8 cellular contexts compared by ENCODE assay signal in the genomic region with DNA sequence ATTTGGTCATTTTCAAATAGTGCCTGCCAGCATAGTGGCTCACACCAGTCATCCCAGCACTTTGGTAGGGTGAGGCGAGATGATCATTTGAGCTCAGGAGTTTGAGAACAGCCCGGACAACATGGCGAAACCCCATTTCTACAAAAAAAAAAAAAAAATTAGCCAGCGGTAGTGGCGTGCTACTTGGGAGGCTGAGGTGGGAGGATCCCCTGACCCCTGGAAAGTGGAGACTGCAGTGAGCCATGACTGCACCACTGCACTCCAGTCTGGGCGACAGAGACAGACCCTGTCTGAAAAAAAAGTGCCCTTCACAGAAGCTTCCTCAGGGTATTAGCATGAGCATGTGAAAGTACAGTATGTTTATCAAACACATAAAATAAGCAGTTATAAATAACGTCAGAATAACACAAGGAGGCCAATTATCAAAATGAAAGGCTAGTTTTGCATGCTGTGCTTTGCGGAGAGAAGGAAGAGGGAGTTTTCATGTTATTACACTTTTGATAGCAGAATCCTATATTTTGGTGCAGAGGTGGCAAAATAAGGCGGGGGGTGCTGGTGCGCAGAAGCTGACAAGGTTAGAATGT. TPM values are rescaled to one million over a fixed set of nuclear protein-coding genes. Genes with fewer than 3 reads are reported as not detected.
DNase-seq lines count a peak whose midpoint lies in the region; ATAC-seq and TF ChIP-seq lines count a peak whose summit lies in the region.

No MANE protein-coding gene starts in this region.

- ATAC-seq in left lobe of liver: no peak
- no peak for ATAC-seq in HG03159 (IDR thresholded peaks at IDR 0.05; ENCODE audit: unreplicated experiment)
- ATAC-seq in HG03175 (IDR thresholded peaks at IDR 0.05; ENCODE audit: unreplicated experiment): no peak

- peak overlapping the region; percentile 41 for H3K4me3 ChIP-seq in AG09309 (ENCODE audit: control insufficient read depth, low read depth, low read length)
- peak overlapping the region; percentile 86 for H3K4me3 ChIP-seq in KMS-11 (IDR thresholded peaks at IDR 0.05; ENCODE audit: insufficient read depth, low read depth, low read length)
- H3K4me3 ChIP-seq in breast epithelium: peak overlapping the region; percentile 69 to 85 (median 79)
- H3K4me3 ChIP-seq in mononuclear cell (ENCODE audit: low read length): peak overlapping the region; percentile 100

- peak overlapping the region; percentile 49; the same call in 1 of the 2 replicates for H3K9ac ChIP-seq in KMS-11

- H3K27ac ChIP-seq in KMS-11 (peak overlapping the region; percentile 71), breast epithelium (peak overlapping the region; percentile 87 to 88)

- H3K36me3 ChIP-seq in KMS-11 (ENCODE audit: insufficient read depth) (no peaks in the 10 kb centered on the region), breast epithelium (no peaks in the 10 kb centered on the region)

- H3K4me2 ChIP-seq in KMS-11: peak overlapping the region; percentile 69

- TF ChIP-seq CTCF in AG09309 (IDR thresholded peaks at IDR 0.05; ENCODE audit: control insufficient read depth, insufficient read depth, low read depth, low read length, missing control alignments) (no peak), KMS-11 (conservative IDR thresholded peaks at IDR 0.05; ENCODE audit: low read depth, low read length) (no peak), breast epithelium (IDR thresholded peaks at IDR 0.05) (no peak)

- no peaks in the 10 kb centered on the region for H4K20me1 ChIP-seq in KMS-11 (ENCODE audit: insufficient read depth)

- H2AFZ ChIP-seq in KMS-11 (ENCODE audit: low read depth): peak overlapping the region; percentile 95

- H3K27me3 ChIP-seq in KMS-11 (ENCODE audit: insufficient read depth, low read depth): no peaks in the 10 kb centered on the region
- H3K27me3 ChIP-seq in breast epithelium: no peaks in the 10 kb centered on the region
- peaks cover 4% of the 10 kb centered on the region for H3K27me3 ChIP-seq in mononuclear cell (ENCODE audit: insufficient read depth, low read length)

- no peaks in the 10 kb centered on the region for H3K79me2 ChIP-seq in KMS-11 (ENCODE audit: insufficient read depth, low read depth)

- TF ChIP-seq POLR2A in breast epithelium (IDR thresholded peaks at IDR 0.05): no peak

- DNase-seq in AG09309 (ENCODE audit: low read depth) (no peak), breast epithelium (ENCODE audit: low spot score in 2 of 2) (no peak), ecto neural progenitor cell (ENCODE audit: low spot score) (no peak), left lobe of liver (ENCODE audit: low spot score) (no peak)

- H3K9me3 ChIP-seq in breast epithelium (no peaks in the 10 kb centered on the region), mononuclear cell (ENCODE audit: low read depth, low read length) (no peaks in the 10 kb centered on the region)

- H3K4me1 ChIP-seq in KMS-11 (ENCODE audit: low read depth, poor library complexity, severe bottlenecking): peaks cover 30% of the 10 kb centered on the region
- no peaks in the 10 kb centered on the region for H3K4me1 ChIP-seq in breast epithelium
- H3K4me1 ChIP-seq in mononuclear cell (ENCODE audit: insufficient read depth, low read length): peaks cover 41% of the 10 kb centered on the region

- intact Hi-C loops in breast epithelium (cut with DNase I; ENCODE audit: low total_unique reads): no loop called here

RNA-seq across cellular contexts. Expression of gene METTL13, which starts 0.8 kb away (rescaled TPM):
- total RNA-seq in breast epithelium (10 to 100 TPM; 23.2 to 28.4 (median 27.5) TPM), mononuclear cell (1.6 TPM), left lobe of liver (14.4 TPM)

RNA-seq across cellular contexts. Expression of gene VAMP4, which starts 38.8 kb away (rescaled TPM):
- 10 to 100 TPM; 10.5 to 16.3 (median 14.0) TPM for total RNA-seq in breast epithelium
- 13.5 TPM for total RNA-seq in mononuclear cell
- 8.0 TPM for total RNA-seq in left lobe of liver

Comparison
In these comparisons a context has a peak if more than half of its experiments do, and no peak if none do; other contexts are left out.
1. H3K4me3 ChIP-seq: peak in every context shown above with its lines; median percentile 100 in mononuclear cell; 86 in KMS-11; 79 in breast epithelium; 41 in AG09309.